37 cellular contexts compared by ENCODE assay signal in genomic region chr10:35754489-35754888, GRCh38.
"Had no signal": no experiment of that assay in that cellular context is flagged by ENCODE, and none has a peak within 500 bp of the region (broad histone marks: within the 10 kb centered on the region; RNA-seq: fewer than 3 reads in every experiment).

No MANE protein-coding gene starts in this region.

- H3K9me3 ChIP-seq: adrenal gland, body of pancreas had no signal

- ATAC-seq: activated CD4-positive, alpha-beta T cell treated with anti-CD3 and anti-CD28 coated beads for 36 hours; activated CD4-positive, CD25-positive, alpha-beta regulatory T cell treated with anti-CD3 and anti-CD28 coated beads, Interleukin-2, amount 50 U/mL, for 24 hours; activated CD8-positive, alpha-beta T cell treated with anti-CD3 and anti-CD28 coated beads for 36 hours; activated naive CD4-positive, alpha-beta T cell treated with anti-CD3 and anti-CD28 coated beads, Interleukin-2, amount 50 U/mL, for 72 hours; activated T-cell treated with anti-CD3 and anti-CD28 coated beads, Interleukin-2, amount 50 U/mL, for 4 hours; activated T-cell treated with anti-CD3 and anti-CD28 coated beads, Interleukin-2, amount 50 U/mL, for 72 hours; activated T-helper 17 cell treated with anti-CD3 and anti-CD28 coated beads, Interleukin-2, amount 50 U/mL, for 72 hours; body of pancreas had no signal

- H3K27me3 Mint-ChIP-seq: activated CD4-positive, alpha-beta memory T cell treated with anti-CD3 and anti-CD28 coated beads for 36 hours; activated CD4-positive, alpha-beta T cell treated with anti-CD3 and anti-CD28 coated beads, Interleukin-2, amount 10 ng/mL, durations not matched to agents 7 days and 5 days; activated CD8-positive, alpha-beta T cell treated with anti-CD3 and anti-CD28 coated beads for 36 hours had no signal

- DNase-seq: activated CD4-positive, alpha-beta memory T cell treated with anti-CD3 and anti-CD28 coated beads for 36 hours; activated CD4-positive, alpha-beta T cell treated with anti-CD3 and anti-CD28 coated beads for 1 hour; activated CD4-positive, alpha-beta T cell treated with anti-CD3 and anti-CD28 coated beads for 36 hours; activated CD4-positive, alpha-beta T cell treated with anti-CD3 and anti-CD28 coated beads for 48 hours; activated CD4-positive, alpha-beta T cell treated with anti-CD3 and anti-CD28 coated beads, Interleukin-2, amount 10 ng/mL, durations not matched to agents 7 days and 5 days; activated CD4-positive, CD25-positive, alpha-beta regulatory T cell; activated CD8-positive, alpha-beta memory T cell treated with anti-CD3 and anti-CD28 coated beads, Interleukin-2, amount 50 U/mL, for 4 hours; activated CD8-positive, alpha-beta T cell treated with anti-CD3 and anti-CD28 coated beads for 36 hours; activated effector memory CD4-positive, alpha-beta T cell treated with anti-CD3 and anti-CD28 coated beads, Interleukin-2, amount 50 U/mL, for 16 hours; activated gamma-delta T cell treated with Interleukin-2 at 50 U/mL for 16 hours; activated naive CD4-positive, alpha-beta T cell; activated naive CD4-positive, alpha-beta T cell treated with anti-CD3 and anti-CD28 coated beads for 36 hours; activated naive CD4-positive, alpha-beta T cell treated with anti-CD3 and anti-CD28 coated beads, Interleukin-2, amount 50 U/mL, for 16 hours; activated naive CD8-positive, alpha-beta T cell treated with anti-CD3 and anti-CD28 coated beads for 36 hours; activated T-cell treated with anti-CD3 and anti-CD28 coated beads for 4 hours; activated T-cell treated with anti-CD3 and anti-CD28 coated beads, Interleukin-2, amount 50 U/mL, for 1 hour; activated T-cell treated with anti-CD3 and anti-CD28 coated beads, Interleukin-2, amount 50 U/mL, for 4 hours; activated T-cell treated with anti-CD3 and anti-CD28 coated beads, Interleukin-2, amount 50 U/mL, for 72 hours; adrenal gland; amniotic stem cell; aorta; body of pancreas; brain microvascular endothelial cell; central memory CD4-positive, alpha-beta T cell; T-helper 1 cell; T-helper 2 cell; T-helper 9 cell had no signal

- H3K36me3 ChIP-seq: adrenal gland, brain microvascular endothelial cell, breast epithelium had no signal

- H3K27ac ChIP-seq: adrenal gland, body of pancreas, brain microvascular endothelial cell, breast epithelium, VCaP had no signal

- H3K27me3 ChIP-seq: adrenal gland, body of pancreas, brain microvascular endothelial cell, breast epithelium had no signal

- H3K27ac Mint-ChIP-seq: activated CD4-positive, alpha-beta memory T cell treated with anti-CD3 and anti-CD28 coated beads for 36 hours; activated CD4-positive, alpha-beta T cell treated with anti-CD3 and anti-CD28 coated beads for 36 hours; activated CD4-positive, alpha-beta T cell treated with anti-CD3 and anti-CD28 coated beads, Interleukin-2, amount 10 ng/mL, durations not matched to agents 7 days and 5 days; activated CD8-positive, alpha-beta T cell treated with anti-CD3 and anti-CD28 coated beads for 36 hours; activated naive CD4-positive, alpha-beta T cell treated with anti-CD3 and anti-CD28 coated beads for 36 hours; activated naive CD4-positive, alpha-beta T cell treated with anti-CD3 and anti-CD28 coated beads, Interleukin-2, amount 50 U/mL, for 72 hours; activated naive CD8-positive, alpha-beta T cell treated with anti-CD3 and anti-CD28 coated beads for 36 hours; activated T-cell treated with anti-CD3 and anti-CD28 coated beads, Interleukin-2, amount 50 U/mL, for 72 hours; activated T-helper 1 cell treated with anti-CD3 and anti-CD28 coated beads, Interleukin-12 subunit alpha, Interleukin-12 subunit beta, Interleukin-2, Interleukin-4 antibody, amounts not matched to agents 30 ng/mL and 10 ng/mL and 1 ng/mL, durations not matched to agents 14 hours and 24 hours and 36 hours; activated T-helper 17 cell treated with anti-CD3 and anti-CD28 coated beads, Interleukin-2, amount 50 U/mL, for 72 hours; T-helper 1 cell treated with Interleukin-12 subunit alpha and Interleukin-12 subunit beta and Interleukin-4 antibody, amounts not matched to agents 30 μg/mL and 1 μg/mL, for 36 hours; T-helper 2 cell treated with Interferon-gamma antibody and Interleukin-4, amounts not matched to agents 5 μg/mL and 100 μg/mL, for 36 hours had no signal

- H3K4me1 Mint-ChIP-seq: activated CD4-positive, alpha-beta T cell treated with anti-CD3 and anti-CD28 coated beads for 36 hours; activated CD4-positive, alpha-beta T cell treated with anti-CD3 and anti-CD28 coated beads, Interleukin-2, amount 10 ng/mL, durations not matched to agents 7 days and 5 days; activated naive CD8-positive, alpha-beta T cell treated with anti-CD3 and anti-CD28 coated beads for 36 hours; activated T-helper 17 cell treated with anti-CD3 and anti-CD28 coated beads, Interleukin-2, amount 50 U/mL, for 72 hours had no signal

- H3K4me3 Mint-ChIP-seq: activated CD4-positive, alpha-beta memory T cell treated with anti-CD3 and anti-CD28 coated beads for 36 hours; activated CD4-positive, alpha-beta T cell treated with anti-CD3 and anti-CD28 coated beads for 36 hours; activated CD4-positive, alpha-beta T cell treated with anti-CD3 and anti-CD28 coated beads, Interleukin-2, amount 10 ng/mL, durations not matched to agents 7 days and 5 days; activated CD8-positive, alpha-beta T cell treated with anti-CD3 and anti-CD28 coated beads for 36 hours; activated naive CD4-positive, alpha-beta T cell treated with anti-CD3 and anti-CD28 coated beads for 36 hours; activated naive CD8-positive, alpha-beta T cell treated with anti-CD3 and anti-CD28 coated beads for 36 hours; activated T-cell treated with anti-CD3 and anti-CD28 coated beads, Interleukin-2, amount 50 U/mL, for 4 hours; activated T-cell treated with anti-CD3 and anti-CD28 coated beads, Interleukin-2, amount 50 U/mL, for 72 hours; activated T-helper 1 cell treated with anti-CD3 and anti-CD28 coated beads, Interleukin-12 subunit alpha, Interleukin-12 subunit beta, Interleukin-2, Interleukin-4 antibody, amounts not matched to agents 30 ng/mL and 10 ng/mL and 1 ng/mL, durations not matched to agents 14 hours and 24 hours and 36 hours; activated T-helper 17 cell treated with anti-CD3 and anti-CD28 coated beads, Interleukin-2, amount 50 U/mL, for 72 hours; T-helper 1 cell treated with Interleukin-12 subunit alpha and Interleukin-12 subunit beta and Interleukin-4 antibody, amounts not matched to agents 30 μg/mL and 1 μg/mL, for 36 hours; T-helper 2 cell treated with Interferon-gamma antibody and Interleukin-4, amounts not matched to agents 5 μg/mL and 100 μg/mL, for 36 hours had no signal

- H3K36me3 Mint-ChIP-seq: activated CD4-positive, alpha-beta memory T cell treated with anti-CD3 and anti-CD28 coated beads for 36 hours; activated naive CD8-positive, alpha-beta T cell treated with anti-CD3 and anti-CD28 coated beads for 36 hours had no signal

- FAIRE-seq: astrocyte, TTC549 had no signal

- H3K4me1 ChIP-seq: adrenal gland, breast epithelium had no signal

- H3K9me3 Mint-ChIP-seq: activated naive CD4-positive, alpha-beta T cell treated with anti-CD3 and anti-CD28 coated beads for 36 hours; activated naive CD8-positive, alpha-beta T cell treated with anti-CD3 and anti-CD28 coated beads for 36 hours; activated T-cell treated with anti-CD3 and anti-CD28 coated beads, Interleukin-2, amount 50 U/mL, for 4 hours; activated T-cell treated with anti-CD3 and anti-CD28 coated beads, Interleukin-2, amount 50 U/mL, for 72 hours; activated T-helper 1 cell treated with anti-CD3 and anti-CD28 coated beads, Interleukin-12 subunit alpha, Interleukin-12 subunit beta, Interleukin-2, Interleukin-4 antibody, amounts not matched to agents 30 ng/mL and 10 ng/mL and 1 ng/mL, durations not matched to agents 14 hours and 24 hours and 36 hours; activated T-helper 17 cell treated with anti-CD3 and anti-CD28 coated beads, Interleukin-2, amount 50 U/mL, for 72 hours; T-helper 1 cell treated with Interleukin-12 subunit alpha and Interleukin-12 subunit beta and Interleukin-4 antibody, amounts not matched to agents 30 μg/mL and 1 μg/mL, for 36 hours; T-helper 2 cell treated with Interferon-gamma antibody and Interleukin-4, amounts not matched to agents 5 μg/mL and 100 μg/mL, for 36 hours had no signal

- H3K4me3 ChIP-seq: adrenal gland, body of pancreas, breast epithelium had no signal
